Comparison of ENCODE assay signal across 1 cellular context in the genomic region with DNA sequence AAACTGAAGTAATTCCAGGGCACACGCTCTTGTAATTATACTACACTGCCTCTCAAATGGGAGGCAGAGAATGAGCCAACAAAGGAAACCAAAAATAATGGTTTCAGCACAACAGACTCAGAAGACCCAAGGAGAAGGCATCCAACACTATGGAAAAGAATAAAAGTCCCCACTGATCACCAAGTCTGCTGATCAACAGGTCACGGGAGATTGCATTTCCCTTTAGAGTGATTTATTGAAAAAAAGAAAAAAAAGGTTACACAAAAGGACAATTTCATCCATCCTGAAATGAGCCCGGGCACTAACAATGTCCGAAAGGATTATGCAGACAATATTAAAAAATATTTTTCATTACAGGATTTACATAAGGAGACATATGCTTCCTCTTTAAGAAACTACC.
TF ChIP-seq lines count a peak whose summit lies in the region.

No MANE protein-coding gene starts in this region.

TF ChIP-seq in A549, 52 proteins besides CTCF, POLR2A, EP300 and RAD21 (continued from another document):
- TF ChIP-seq RARB (CRISPR knock-in tag; IDR thresholded peaks at IDR 0.05) = no peak
- no peak for TF ChIP-seq GATA3 (IDR thresholded peaks at IDR 0.05; ENCODE audit: borderline replicate concordance)
- TF ChIP-seq ZC3H11A (IDR thresholded peaks at IDR 0.05) = no peak
- no peak for TF ChIP-seq NFE2L2 (conservative IDR thresholded peaks at IDR 0.05; ENCODE audit: low read length)
- TF ChIP-seq, protein P1, sequence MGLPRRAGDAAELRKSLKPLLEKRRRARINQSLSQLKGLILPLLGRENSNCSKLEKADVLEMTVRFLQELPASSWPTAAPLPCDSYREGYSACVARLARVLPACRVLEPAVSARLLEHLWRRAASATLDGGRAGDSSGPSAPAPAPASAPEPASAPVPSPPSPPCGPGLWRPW (IDR thresholded peaks at IDR 0.05) = no peak
- TF ChIP-seq CBX2 (IDR thresholded peaks at IDR 0.05; ENCODE audit: borderline replicate concordance, low read depth) = no peak
- no peak for TF ChIP-seq HOXA7 (CRISPR knock-in tag; IDR thresholded peaks at IDR 0.05)
- TF ChIP-seq SREBF2 (IDR thresholded peaks at IDR 0.05) = no peak
- TF ChIP-seq JUNB (IDR thresholded peaks at IDR 0.05) = no peak
- no peak for TF ChIP-seq HOXB5 (CRISPR knock-in tag; IDR thresholded peaks at IDR 0.05)
- TF ChIP-seq REST (IDR thresholded peaks at IDR 0.05) = no peak
- TF ChIP-seq RCOR1 (IDR thresholded peaks at IDR 0.05; ENCODE audit: low read depth, low read length) = no peak
- no peak for TF ChIP-seq HDAC2 (IDR thresholded peaks at IDR 0.05)
- no peak for TF ChIP-seq ZNF302 (CRISPR knock-in tag; IDR thresholded peaks at IDR 0.05)
